Comparison of ENCODE assay signal across 17 cellular contexts in the genomic region with DNA sequence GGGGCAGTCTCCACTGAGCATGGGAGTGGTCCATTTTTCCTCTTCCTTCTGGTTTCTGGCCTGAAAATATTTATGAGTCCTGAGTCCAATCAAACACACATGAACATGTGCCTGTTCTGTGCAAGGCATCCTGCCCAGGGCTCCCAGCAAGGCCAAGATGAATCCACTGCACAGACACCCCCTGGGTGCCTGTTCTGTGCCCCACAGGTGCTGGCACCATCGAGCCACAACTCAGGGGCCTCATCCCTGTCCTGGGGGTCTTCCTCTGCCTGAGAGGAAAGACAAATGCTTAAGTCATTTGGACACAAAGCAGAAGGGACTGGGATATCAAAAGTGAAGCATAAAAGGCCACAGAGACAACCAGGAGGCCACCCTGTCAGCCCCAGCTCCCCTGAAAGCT.
"Had no signal": no experiment of that assay in that cellular context is flagged by ENCODE, and none has a peak within 500 bp of the region (broad histone marks: within the 10 kb centered on the region; RNA-seq: fewer than 3 reads in every experiment).

No MANE protein-coding gene starts in this region.

- H3K9me3 ChIP-seq: colonic mucosa, pancreas had no signal

- H3K4me2 ChIP-seq: hepatocyte had no signal

- H3K27me3 Mint-ChIP-seq: activated CD8-positive, alpha-beta T cell treated with anti-CD3 and anti-CD28 coated beads for 36 hours; activated naive CD8-positive, alpha-beta T cell had no signal

- H3K4me3 Mint-ChIP-seq: activated B cell treated with CpG ODN at 0.5 μM for 24 hours; activated CD8-positive, alpha-beta T cell treated with anti-CD3 and anti-CD28 coated beads for 36 hours; activated naive CD8-positive, alpha-beta T cell; activated T-cell treated with anti-CD3 and anti-CD28 coated beads, Interleukin-2, amount 50 U/mL, for 4 hours; nephron progenitor cell; stimulated activated naive B cell treated with anti-CD40 and anti-IgM and Interleukin-4, amounts not matched to agents 10 μg/mL and 1 μg/mL and 100 μg/mL, for 72 hours; T-helper 1 cell treated with Interleukin-12 subunit alpha and Interleukin-12 subunit beta and Interleukin-4 antibody, amounts not matched to agents 30 μg/mL and 1 μg/mL, for 36 hours had no signal

- ATAC-seq: activated CD8-positive, alpha-beta T cell treated with anti-CD3 and anti-CD28 coated beads for 36 hours; activated T-cell treated with anti-CD3 and anti-CD28 coated beads, Interleukin-2, amount 50 U/mL, for 4 hours; left ventricle myocardium superior; pancreas; stimulated activated naive B cell treated with anti-CD40 and anti-IgM and Interleukin-4, amounts not matched to agents 10 μg/mL and 1 μg/mL and 100 μg/mL, for 72 hours had no signal

- H3K36me3 ChIP-seq: colonic mucosa, esophagus squamous epithelium, pancreas, upper lobe of left lung had no signal

- H3K27ac Mint-ChIP-seq: activated B cell treated with CpG ODN at 0.5 μM for 24 hours; activated CD8-positive, alpha-beta T cell treated with anti-CD3 and anti-CD28 coated beads for 36 hours; activated naive CD8-positive, alpha-beta T cell; nephron progenitor cell; stimulated activated naive B cell treated with anti-CD40 and anti-IgM and Interleukin-4, amounts not matched to agents 10 μg/mL and 1 μg/mL and 100 μg/mL, for 72 hours; T-helper 1 cell treated with Interleukin-12 subunit alpha and Interleukin-12 subunit beta and Interleukin-4 antibody, amounts not matched to agents 30 μg/mL and 1 μg/mL, for 36 hours had no signal

- H3K27me3 ChIP-seq: colonic mucosa, hepatocyte, pancreas, upper lobe of left lung had no signal

- DNase-seq: activated B cell treated with CpG ODN at 0.5 μM for 24 hours; activated CD4-positive, alpha-beta T cell treated with anti-CD3 and anti-CD28 coated beads for 48 hours; activated CD8-positive, alpha-beta T cell treated with anti-CD3 and anti-CD28 coated beads for 36 hours; activated effector memory CD4-positive, alpha-beta T cell treated with Interleukin-2 at 50 U/mL for 16 hours; activated T-cell treated with anti-CD3 and anti-CD28 coated beads, Interleukin-2, amount 50 U/mL, for 4 hours; caudate nucleus; colonic mucosa; esophagus squamous epithelium; left ventricle myocardium superior; nephron progenitor cell; retina; stimulated activated naive B cell treated with anti-CD40 and anti-IgM and Interleukin-4, amounts not matched to agents 10 μg/mL and 1 μg/mL and 100 μg/mL, for 72 hours; upper lobe of left lung had no signal

- H3K4me1 Mint-ChIP-seq: activated B cell treated with CpG ODN at 0.5 μM for 24 hours; stimulated activated naive B cell treated with anti-CD40 and anti-IgM and Interleukin-4, amounts not matched to agents 10 μg/mL and 1 μg/mL and 100 μg/mL, for 72 hours had no signal

- H3K4me3 ChIP-seq: colonic mucosa, esophagus squamous epithelium, hepatocyte, pancreas, upper lobe of left lung had no signal

- H3K27ac ChIP-seq: colonic mucosa, esophagus squamous epithelium, hepatocyte, pancreas, upper lobe of left lung had no signal

- H3K36me3 Mint-ChIP-seq: activated naive CD8-positive, alpha-beta T cell had no signal

- H3K4me1 ChIP-seq: colonic mucosa, esophagus squamous epithelium, pancreas, upper lobe of left lung had no signal
